In genomic region chr16:679808-680624, GRCh38 we compare ENCODE assay signal across 8 cellular contexts. TPM values are rescaled to one million over a fixed set of nuclear protein-coding genes. Genes with fewer than 3 reads are reported as not detected.
DNase-seq lines count a peak whose midpoint lies in the region; ATAC-seq, FAIRE-seq and TF ChIP-seq lines count a peak whose summit lies in the region.

Gene STUB1, plus strand, starts transcription at chr16:680410. Its CDS starts 116 bp downstream, at chr16:680526.

- peaks cover 32% of the 10 kb centered on the region for H3K4me1 Mint-ChIP-seq in central memory CD8-positive, alpha-beta T cell

- intact Hi-C loops in kidney (cut with DNase I), result no loop called here

- peak within 1 kb of the TSS; percentile 93 to 94 for H3K27ac ChIP-seq in kidney (ENCODE audit: low read depth in 2 of 2, low read length in 2 of 2)

- H3K4me3 ChIP-seq in kidney (ENCODE audit: low read length in 2 of 2), result peak within 1 kb of the TSS; percentile 77 to 79

- DNase-seq in GM10266 (ENCODE audit: extremely low spot score) (peak; percentile 94), NCI-H2227 treated with DMSO at 0.1 percent for 48 hours (lab: John Stamatoyannopoulos, UW) (peak; percentile 87), kidney (peak; percentile 97)
- DNase-seq in activated CD4-positive, alpha-beta T cell treated with anti-CD3 and anti-CD28 coated beads for 1 hour, result peak; percentile 82
- peak; percentile 69 to 70 for DNase-seq in central memory CD8-positive, alpha-beta T cell (ENCODE audit: low spot score in 2 of 2)
- peak; percentile 90 for DNase-seq in stimulated activated CD4-positive, alpha-beta T cell treated with anti-CD3 and anti-CD28 coated beads, Interleukin-12 subunit alpha, Interleukin-12 subunit beta, amount 100 ng/mL, for 4 hours

- peaks cover 8 to 19% of the 10 kb centered on the region in 2 donors for H3K36me3 ChIP-seq in kidney (ENCODE audit: control insufficient read depth in 1 of 2, insufficient read depth in 2 of 2, low read length in 2 of 2)

- H3K27me3 Mint-ChIP-seq in central memory CD8-positive, alpha-beta T cell, result no peaks in the 10 kb centered on the region

- no peaks in the 10 kb centered on the region for H3K9me3 Mint-ChIP-seq in central memory CD8-positive, alpha-beta T cell

- no peak for FAIRE-seq in kidney (lab: Jason Lieb, UNC)

- H3K9ac ChIP-seq in kidney (ENCODE audit: low read length in 2 of 2), result peak within 1 kb of the TSS; percentile 64 to 71

- peaks cover 12 to 41% of the 10 kb centered on the region in 2 donors for H3K4me1 ChIP-seq in kidney (ENCODE audit: control insufficient read depth in 1 of 2, insufficient read depth in 1 of 2, low read depth in 1 of 2, low read length in 2 of 2)

- ATAC-seq in HG02884 (IDR thresholded peaks at IDR 0.05; ENCODE audit: unreplicated experiment) (peak; percentile 37), GM21367 (IDR thresholded peaks at IDR 0.05; ENCODE audit: unreplicated experiment) (no peak)
- peak; percentile 38 for ATAC-seq in central memory CD8-positive, alpha-beta T cell (replicated peaks; ENCODE audit: extremely low read depth, poor library complexity, severe bottlenecking)

- H3K27ac Mint-ChIP-seq in central memory CD8-positive, alpha-beta T cell (ENCODE audit: low read depth), result no peak within 1 kb of the TSS

- H3K9me3 ChIP-seq in kidney (ENCODE audit: control insufficient read depth in 1 of 2, low read length in 2 of 2), result no peaks in the 10 kb centered on the region

- peak within 1 kb of the TSS; percentile 73 for H3K4me3 Mint-ChIP-seq in central memory CD8-positive, alpha-beta T cell

- peaks cover 28% of the 10 kb centered on the region for H3K36me3 Mint-ChIP-seq in central memory CD8-positive, alpha-beta T cell (ENCODE audit: insufficient read depth)

- TF ChIP-seq CTCF in GM10266 (IDR thresholded peaks at IDR 0.05; ENCODE audit: control insufficient read depth, insufficient read depth, low read depth, missing control alignments), result no peak
- no peak for TF ChIP-seq CTCF in kidney (IDR thresholded peaks at IDR 0.05; ENCODE audit: borderline replicate concordance, extremely low read depth, insufficient read depth)

RNA-seq across cellular contexts. Expression of gene STUB1, which starts in this region (rescaled TPM):
- 92.9 TPM for total RNA-seq in kidney
- 218 TPM for polyA plus RNA-seq in kidney (ENCODE audit: insufficient read depth, low read depth, low replicate concordance)
